In the genomic region with DNA sequence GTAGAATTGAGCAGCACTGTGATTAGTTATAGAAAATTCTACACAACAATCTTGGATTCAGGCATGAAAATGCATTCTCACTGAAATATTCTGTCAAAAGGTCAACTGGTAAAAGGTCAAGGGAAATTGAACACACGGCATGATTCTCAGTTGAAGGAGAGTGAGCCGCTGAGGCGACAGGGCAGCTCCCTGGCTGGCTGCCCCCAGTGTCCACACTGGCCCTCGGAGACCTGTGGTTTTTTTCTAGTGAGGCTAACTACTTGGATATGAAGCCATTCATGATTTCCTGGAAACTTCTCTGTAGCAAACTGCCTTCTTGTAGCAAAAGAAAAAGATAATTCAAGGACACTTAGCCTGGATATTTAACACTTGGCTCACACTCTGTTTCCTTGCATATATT, we compare ENCODE assay signal across 12 cellular contexts. TPM values are rescaled to one million over a fixed set of nuclear protein-coding genes. Genes with fewer than 3 reads are reported as not detected.
DNase-seq lines count a peak whose midpoint lies in the region; ATAC-seq, FAIRE-seq and TF ChIP-seq lines count a peak whose summit lies in the region.
"Had no signal": no experiment of that assay in that cellular context is flagged by ENCODE, and none has a peak within 500 bp of the region (broad histone marks: within the 10 kb centered on the region; RNA-seq: fewer than 3 reads in every experiment).

No MANE protein-coding gene starts in this region.

- no peaks in the 10 kb centered on the region for H3K9me3 ChIP-seq in kidney (ENCODE audit: control insufficient read depth in 1 of 2, low read length in 2 of 2)
- H3K9me3 ChIP-seq in small intestine (ENCODE audit: control insufficient read depth, low read depth): no peaks in the 10 kb centered on the region
- no peaks in the 10 kb centered on the region for H3K9me3 ChIP-seq in WERI-Rb-1 (ENCODE audit: severe bottlenecking)

- intact Hi-C loops in kidney (cut with DNase I): no loop called here

- peak overlapping the region; percentile 86 for H3K27ac ChIP-seq in brain microvascular endothelial cell
- H3K27ac ChIP-seq in kidney (ENCODE audit: low read depth in 2 of 2, low read length in 2 of 2): no peak overlapping the region
- H3K27ac ChIP-seq in small intestine (ENCODE audit: low read depth in 1 of 2, low read length in 1 of 2): peak overlapping the region; percentile 16 to 82
- H3K27ac ChIP-seq in WERI-Rb-1: no peak overlapping the region

- H3K27me3 ChIP-seq in brain microvascular endothelial cell (replicated peaks): no peaks in the 10 kb centered on the region
- H3K27me3 ChIP-seq in small intestine (ENCODE audit: control insufficient read depth in 2 of 2, insufficient read depth in 2 of 2, low read length in 2 of 2): no peaks in the 10 kb centered on the region
- peaks cover 36% of the 10 kb centered on the region for H3K27me3 ChIP-seq in WERI-Rb-1 (ENCODE audit: insufficient read depth, low read depth, severe bottlenecking)

- TF ChIP-seq CTCF in brain microvascular endothelial cell (IDR thresholded peaks at IDR 0.05; ENCODE audit: low read depth, low read length, missing control alignments): no peak
- no peak for TF ChIP-seq CTCF in kidney (IDR thresholded peaks at IDR 0.05; ENCODE audit: borderline replicate concordance, extremely low read depth, insufficient read depth)
- no peak for TF ChIP-seq CTCF in GM13976 (IDR thresholded peaks at IDR 0.05; ENCODE audit: borderline replicate concordance, control extremely low read depth, extremely low read depth, insufficient read depth, missing control alignments)
- no peak for TF ChIP-seq CTCF in WERI-Rb-1 (IDR thresholded peaks at IDR 0.05; ENCODE audit: low read depth, low read length)

- ATAC-seq in GM21526 (IDR thresholded peaks at IDR 0.05; ENCODE audit: low FRiP score, unreplicated experiment) (no peak), HG02610 (IDR thresholded peaks at IDR 0.05; ENCODE audit: unreplicated experiment) (no peak)

- FAIRE-seq in kidney (lab: Jason Lieb, UNC) (no peak), small intestine (lab: Jason Lieb, UNC) (no peak)

- in situ Hi-C loops in brain microvascular endothelial cell (cut with HindIII; ENCODE audit: low pct_ligation_motif_present, low sequenced_read_pairs) (no loop called here), GM13976 (cut with MboI; ENCODE audit: low sequenced_read_pairs, unreplicated experiment) (no loop called here)

- H3K4me1 ChIP-seq in kidney (ENCODE audit: control insufficient read depth in 1 of 2, insufficient read depth in 1 of 2, low read depth in 1 of 2, low read length in 2 of 2) (peaks cover 0 to 6% of the 10 kb centered on the region in 2 donors), small intestine (ENCODE audit: control insufficient read depth in 2 of 2, insufficient read depth in 1 of 2, low read depth in 1 of 2, low read length in 1 of 2) (no peaks in the 10 kb centered on the region)

- no peak overlapping the region for H3K4me3 ChIP-seq in brain microvascular endothelial cell (ENCODE audit: low read depth, low read length)
- H3K4me3 ChIP-seq in kidney (ENCODE audit: low read length in 2 of 2): no peak overlapping the region
- peak overlapping the region in 1 of 2 donors; percentile 49 for H3K4me3 ChIP-seq in small intestine (ENCODE audit: low read depth in 1 of 2, low read length in 2 of 2)
- H3K4me3 ChIP-seq in WERI-Rb-1 (ENCODE audit: low read depth, low read length): no peak overlapping the region

- peak; percentile 17 for DNase-seq in HuH-7 (ENCODE audit: low spot score)
- DNase-seq in brain microvascular endothelial cell: peak; percentile 56
- DNase-seq in kidney: peak; percentile 74
- peak; percentile 46 for DNase-seq in small intestine
- DNase-seq in GM13976 (ENCODE audit: low spot score): no peak
- no peak for DNase-seq in WERI-Rb-1
- DNase-seq: activated CD4-positive, alpha-beta T cell treated with anti-CD3 and anti-CD28 coated beads, Interleukin-2, amount 50 U/mL, for 1 hour; effector memory CD4-positive, alpha-beta T cell; naive B cell had no signal

- 9 to 32% (median 18%) methylated on average over 4 of the region's 4 CpGs for WGBS in small intestine, 3 donors

- no peak overlapping the region for H3K9ac ChIP-seq in kidney (ENCODE audit: low read length in 2 of 2)

- peaks cover 2% of the 10 kb centered on the region for H3K36me3 ChIP-seq in brain microvascular endothelial cell (replicated peaks)
- no peaks in the 10 kb centered on the region for H3K36me3 ChIP-seq in kidney (ENCODE audit: control insufficient read depth in 1 of 2, insufficient read depth in 2 of 2, low read length in 2 of 2)
- no peaks in the 10 kb centered on the region for H3K36me3 ChIP-seq in small intestine (ENCODE audit: control insufficient read depth in 2 of 2, insufficient read depth in 2 of 2, low read length in 2 of 2)
- H3K36me3 ChIP-seq in WERI-Rb-1: no peaks in the 10 kb centered on the region

RNA-seq across cellular contexts. Expression of a gene that starts 37.2 kb away (rescaled TPM):
- not detected for total RNA-seq in kidney
- polyA plus RNA-seq in kidney (ENCODE audit: insufficient read depth, low read depth, low replicate concordance) (not detected), small intestine (under 1 TPM in 1 of 3 donors, not detected in 2; 0.60 TPM)
- total RNA-seq: G401 had no signal

RNA-seq across cellular contexts. Expression of a gene that starts 43.0 kb away (rescaled TPM):
- not detected for total RNA-seq in kidney
- not detected for polyA plus RNA-seq in kidney (ENCODE audit: insufficient read depth, low read depth, low replicate concordance)
- polyA plus RNA-seq in small intestine: 100 to 1,000 TPM in 2 of 3 donors, 10 to 100 TPM in 1; 55.5 to 142 (median 101) TPM
- total RNA-seq: G401 had no signal

Comparison
In these comparisons a context has a peak if more than half of its experiments do, and no peak if none do; other contexts are left out.
1. DNase-seq: peak in HuH-7 (single experiment), brain microvascular endothelial cell (single experiment), kidney (single experiment) and small intestine (single experiment); none in GM13976 (single experiment) and WERI-Rb-1 (single experiment).
2. H3K27ac ChIP-seq: peak in brain microvascular endothelial cell (single experiment) and small intestine (2 of 2); none in kidney (0 of 2) and WERI-Rb-1 (single experiment).
3. RNA of a gene that starts 43.0 kb away (polyA plus RNA-seq): 55.5 to 142 TPM in small intestine; not detected in kidney (single experiment); every median in the first group is over 10 times any median in the second.